18 cellular contexts compared by ENCODE assay signal in genomic region chr3:71046791-71047190, GRCh38.
A peak's percentile ranks its signal among the peaks of the same experiment; 100 is the strongest.
DNase-seq lines count a peak whose midpoint lies in the region; ATAC-seq and TF ChIP-seq lines count a peak whose summit lies in the region.
"Had no signal": no experiment of that assay in that cellular context is flagged by ENCODE, and none has a peak within 500 bp of the region (broad histone marks: within the 10 kb centered on the region; RNA-seq: fewer than 3 reads in every experiment).

No MANE protein-coding gene starts in this region.

- H3K27ac ChIP-seq in mucosa of rectum (ENCODE audit: low read depth in 2 of 2, low read length in 2 of 2): peak overlapping the region; percentile 92 to 96
- peak overlapping the region; percentile 0 to 50 for H3K27ac ChIP-seq in tibial artery
- H3K27ac ChIP-seq: body of pancreas, GM23248, KMS-11 had no signal

- DNase-seq in activated naive CD4-positive, alpha-beta T cell (lab: John Stamatoyannopoulos, UW): no peak
- no peak for DNase-seq in central memory CD8-positive, alpha-beta T cell (ENCODE audit: low spot score in 2 of 2)
- no peak for DNase-seq in tibial artery
- no peak for DNase-seq in NCI-H524 treated with DMSO at 0.1 percent for 48 hours (lab: John Stamatoyannopoulos, UW)
- DNase-seq in cerebellum (ENCODE audit: low spot score): no peak
- DNase-seq: ACHN, body of pancreas, GM23248, head of caudate nucleus, NCI-H146, NCI-H524, substantia nigra had no signal

- peaks cover 59% of the 10 kb centered on the region for H3K36me3 Mint-ChIP-seq in activated naive CD4-positive, alpha-beta T cell treated with anti-CD3 and anti-CD28 coated beads, Interleukin-2, amount 50 U/mL, for 24 hours
- H3K36me3 Mint-ChIP-seq in central memory CD8-positive, alpha-beta T cell (ENCODE audit: insufficient read depth): peaks cover 49% of the 10 kb centered on the region

- ATAC-seq in central memory CD8-positive, alpha-beta T cell (replicated peaks; ENCODE audit: extremely low read depth, poor library complexity, severe bottlenecking): no peak
- ATAC-seq in HG02678 (IDR thresholded peaks at IDR 0.05; ENCODE audit: unreplicated experiment): no peak
- ATAC-seq: body of pancreas, Panc1 had no signal

- H3K27me3 Mint-ChIP-seq in activated naive CD4-positive, alpha-beta T cell treated with anti-CD3 and anti-CD28 coated beads, Interleukin-2, amount 50 U/mL, for 24 hours: no peaks in the 10 kb centered on the region
- H3K27me3 Mint-ChIP-seq in central memory CD8-positive, alpha-beta T cell: no peaks in the 10 kb centered on the region

- peaks cover 46 to 52% of the 10 kb centered on the region in 2 donors for H3K36me3 ChIP-seq in mucosa of rectum (ENCODE audit: control insufficient read depth in 2 of 2, insufficient read depth in 2 of 2, low read length in 2 of 2)
- peaks cover 30 to 48% (median 44%) of the 10 kb centered on the region in 3 donors for H3K36me3 ChIP-seq in tibial artery

- no peaks in the 10 kb centered on the region for H3K27me3 ChIP-seq in mucosa of rectum (ENCODE audit: control insufficient read depth in 2 of 2, insufficient read depth in 2 of 2, low read length in 2 of 2)
- H3K27me3 ChIP-seq in tibial artery: no peaks in the 10 kb centered on the region
- H3K27me3 ChIP-seq: body of pancreas had no signal

- H3K27ac Mint-ChIP-seq in activated naive CD4-positive, alpha-beta T cell treated with anti-CD3 and anti-CD28 coated beads, Interleukin-2, amount 50 U/mL, for 24 hours: peak overlapping the region; percentile 93
- H3K27ac Mint-ChIP-seq in central memory CD8-positive, alpha-beta T cell (ENCODE audit: low read depth): peak overlapping the region; percentile 25

- H3K9me3 Mint-ChIP-seq in activated naive CD4-positive, alpha-beta T cell treated with anti-CD3 and anti-CD28 coated beads, Interleukin-2, amount 50 U/mL, for 24 hours: no peaks in the 10 kb centered on the region
- no peaks in the 10 kb centered on the region for H3K9me3 Mint-ChIP-seq in central memory CD8-positive, alpha-beta T cell
- H3K9me3 Mint-ChIP-seq: nephron had no signal

- H3K4me1 ChIP-seq in mucosa of rectum (ENCODE audit: control insufficient read depth in 2 of 2, insufficient read depth in 2 of 2, low read length in 2 of 2): peaks cover 61 to 66% of the 10 kb centered on the region in 2 donors
- peaks cover 0 to 80% (median 37%) of the 10 kb centered on the region in 4 donors for H3K4me1 ChIP-seq in tibial artery
- H3K4me1 ChIP-seq: body of pancreas had no signal

- no peaks in the 10 kb centered on the region for H3K9me3 ChIP-seq in mucosa of rectum (ENCODE audit: control insufficient read depth in 2 of 2, low read length in 2 of 2)
- H3K9me3 ChIP-seq in tibial artery: no peaks in the 10 kb centered on the region
- H3K9me3 ChIP-seq: body of pancreas had no signal

- intact Hi-C loops in tibial artery (cut with DNase I; ENCODE audit: low total_unique reads): no loop called here

- peaks cover 96% of the 10 kb centered on the region for H3K4me1 Mint-ChIP-seq in activated naive CD4-positive, alpha-beta T cell treated with anti-CD3 and anti-CD28 coated beads, Interleukin-2, amount 50 U/mL, for 24 hours
- H3K4me1 Mint-ChIP-seq in central memory CD8-positive, alpha-beta T cell: peaks cover 64% of the 10 kb centered on the region

- no peak overlapping the region for H3K9ac ChIP-seq in mucosa of rectum (ENCODE audit: low read depth in 1 of 2, low read length in 2 of 2)
- H3K9ac ChIP-seq: GM23248, KMS-11 had no signal

- no peak for TF ChIP-seq CTCF in tibial artery (IDR thresholded peaks at IDR 0.05)

- H3K4me3 Mint-ChIP-seq in activated naive CD4-positive, alpha-beta T cell treated with anti-CD3 and anti-CD28 coated beads, Interleukin-2, amount 50 U/mL, for 24 hours: peak overlapping the region; percentile 68
- H3K4me3 Mint-ChIP-seq in central memory CD8-positive, alpha-beta T cell: no peak overlapping the region
- H3K4me3 Mint-ChIP-seq: nephron had no signal

- H3K4me3 ChIP-seq in mucosa of rectum (ENCODE audit: low read length in 2 of 2) (no peak overlapping the region), tibial artery (no peak overlapping the region)
- H3K4me3 ChIP-seq: body of pancreas, GM23248 had no signal
